ENCODE assay signal across 1 cellular context in the genomic region with DNA sequence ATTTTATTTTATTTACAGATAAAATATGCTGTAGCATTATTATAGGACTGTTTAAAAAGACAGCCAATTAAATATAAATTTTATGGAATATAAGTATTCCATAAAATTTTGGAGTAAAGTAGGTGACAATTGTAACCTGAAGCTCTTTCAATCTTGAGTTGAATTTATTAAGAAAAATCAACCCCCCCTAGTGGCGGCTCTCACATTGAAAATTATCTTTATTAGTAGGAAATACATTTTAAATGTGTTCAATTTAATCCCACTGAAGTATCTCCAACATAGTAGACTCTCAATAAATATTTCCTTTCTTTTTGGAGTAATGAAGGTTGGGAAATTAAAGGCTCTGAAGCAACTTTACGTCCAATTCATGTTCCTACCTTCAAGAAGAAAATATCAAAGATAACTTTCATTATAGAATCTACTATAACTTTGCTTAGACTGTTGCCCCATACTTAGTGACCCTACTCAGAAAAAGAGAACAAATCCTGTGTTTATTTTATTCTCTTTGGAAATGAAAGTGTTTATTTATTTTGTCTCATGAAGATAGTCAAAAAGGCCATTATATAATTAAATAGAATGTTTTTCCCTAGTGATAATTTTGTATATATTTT.
TF ChIP-seq lines count a peak whose summit lies in the region.

No MANE protein-coding gene starts in this region.

TF ChIP-seq in HCT116, 20 proteins besides CTCF, POLR2A, EP300 and RAD21 (continued from another document):
- TF ChIP-seq YY1 (IDR thresholded peaks at IDR 0.05; ENCODE audit: extremely low read depth, insufficient replicate concordance, low read depth, low read length) (no peak), ELF1 (IDR thresholded peaks at IDR 0.05; ENCODE audit: borderline replicate concordance, low read depth) (no peak), JUND (IDR thresholded peaks at IDR 0.05) (no peak), POLR2AphosphoS5 (IDR thresholded peaks at IDR 0.05; ENCODE audit: low read depth, low read length) (no peak), EZH2 (IDR thresholded peaks at IDR 0.05) (no peak), TCF7L2 (IDR thresholded peaks at IDR 0.05; ENCODE audit: borderline replicate concordance, extremely low read depth, insufficient read depth, insufficient read length) (no peak), SP1 (IDR thresholded peaks at IDR 0.05; ENCODE audit: low read depth) (no peak), CBX3 (IDR thresholded peaks at IDR 0.05; ENCODE audit: low read depth) (no peak), SIN3A (IDR thresholded peaks at IDR 0.05; ENCODE audit: low read depth) (no peak)
- TF ChIP-seq, protein P1, sequence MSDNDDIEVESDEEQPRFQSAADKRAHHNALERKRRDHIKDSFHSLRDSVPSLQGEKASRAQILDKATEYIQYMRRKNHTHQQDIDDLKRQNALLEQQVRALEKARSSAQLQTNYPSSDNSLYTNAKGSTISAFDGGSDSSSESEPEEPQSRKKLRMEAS (IDR thresholded peaks at IDR 0.05): no peak
- TF ChIP-seq, protein P2, sequence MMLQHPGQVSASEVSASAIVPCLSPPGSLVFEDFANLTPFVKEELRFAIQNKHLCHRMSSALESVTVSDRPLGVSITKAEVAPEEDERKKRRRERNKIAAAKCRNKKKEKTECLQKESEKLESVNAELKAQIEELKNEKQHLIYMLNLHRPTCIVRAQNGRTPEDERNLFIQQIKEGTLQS (IDR thresholded peaks at IDR 0.05): no peak
